In the genomic region with DNA sequence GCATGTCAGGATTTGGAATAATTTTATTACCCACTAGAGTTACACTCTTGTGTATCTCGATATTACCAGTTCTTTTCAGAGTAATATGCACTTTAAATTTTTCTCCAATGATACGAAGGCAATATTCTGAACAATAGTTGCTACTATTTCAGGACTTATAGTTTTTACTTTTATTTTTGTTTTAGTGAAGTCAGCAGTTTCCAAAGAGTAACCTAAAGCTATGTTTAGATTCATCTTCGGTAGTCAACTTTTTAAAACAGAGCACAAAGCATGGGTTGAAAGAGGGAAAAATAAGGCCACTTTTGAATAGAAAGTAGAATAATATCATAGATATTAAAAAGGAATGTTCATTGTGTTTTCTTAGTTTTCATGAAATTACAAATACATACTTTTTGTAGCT, we compare ENCODE assay signal across 24 cellular contexts.
"Had no signal": no experiment of that assay in that cellular context is flagged by ENCODE, and none has a peak within 500 bp of the region (broad histone marks: within the 10 kb centered on the region; RNA-seq: fewer than 3 reads in every experiment).

No MANE protein-coding gene starts in this region.

- H3K27me3 ChIP-seq: neural progenitor cell, neutrophil, sigmoid colon, suprapubic skin, tibial artery, upper lobe of right lung had no signal

- H3K4me2 ChIP-seq: neural progenitor cell had no signal

- ATAC-seq: natural killer cell; right cardiac atrium; stimulated activated effector memory CD8-positive, alpha-beta T cell treated with anti-CD3 and anti-CD28 coated beads, Interleukin-12 subunit alpha, Interleukin-12 subunit beta, amount 100 ng/mL, for 72 hours; upper lobe of right lung had no signal

- DNase-seq: islet precursor cell; left ventricle myocardium inferior; mesendoderm; naive B cell; natural killer cell; nephron progenitor cell; occipital lobe; retina; right cardiac atrium; sigmoid colon; small intestine; spleen; stimulated activated CD4-positive, alpha-beta T cell treated with anti-CD3 and anti-CD28 coated beads, Interleukin-4, amount 100 ng/mL, for 24 hours; stimulated activated naive CD4-positive, alpha-beta T cell; tibial artery; trophoblast cell; upper lobe of right lung had no signal

- H3K9ac ChIP-seq: neural progenitor cell had no signal

- H3K27ac ChIP-seq: left ventricle myocardium inferior, neural progenitor cell, neutrophil, prostate gland, sigmoid colon, spleen, suprapubic skin, thoracic aorta, tibial artery, upper lobe of right lung had no signal

- H3K36me3 ChIP-seq: left ventricle myocardium inferior, neural progenitor cell, neutrophil, prostate gland, sigmoid colon, spleen, suprapubic skin, thoracic aorta, tibial artery, upper lobe of right lung had no signal

- H3K4me1 ChIP-seq: left ventricle myocardium inferior, prostate gland, spleen, suprapubic skin, tibial artery, upper lobe of right lung had no signal

- H3K9me3 ChIP-seq: left ventricle myocardium inferior, neutrophil, prostate gland, sigmoid colon, spleen, suprapubic skin, thoracic aorta, tibial artery, upper lobe of right lung had no signal

- H3K4me3 ChIP-seq: left ventricle myocardium inferior, lung, neural progenitor cell, prostate gland, sigmoid colon, spleen, suprapubic skin, thoracic aorta, tibial artery, upper lobe of right lung had no signal

- H2AFZ ChIP-seq: neural progenitor cell had no signal
